20 cellular contexts compared by ENCODE assay signal in genomic region chr6:38755874-38756273, GRCh38. TPM values are rescaled to one million over a fixed set of nuclear protein-coding genes. Genes with fewer than 3 reads are reported as not detected.
DNase-seq lines count a peak whose midpoint lies in the region; ATAC-seq and TF ChIP-seq lines count a peak whose summit lies in the region.
"Had no signal": no experiment of that assay in that cellular context is flagged by ENCODE, and none has a peak within 500 bp of the region (broad histone marks: within the 10 kb centered on the region; RNA-seq: fewer than 3 reads in every experiment).

No MANE protein-coding gene starts in this region.

- no peaks in the 10 kb centered on the region for H3K27me3 ChIP-seq in breast epithelium
- no peaks in the 10 kb centered on the region for H3K27me3 ChIP-seq in Karpas-422 (ENCODE audit: low read length)
- H3K27me3 ChIP-seq: neutrophil, SJCRH30 had no signal

- DNase-seq in MCF 10A (ENCODE audit: unreplicated experiment) (peak; percentile 56), breast epithelium (ENCODE audit: low spot score in 2 of 2) (no peak), kidney glomerular epithelial cell (lab: John Stamatoyannopoulos, UW) (peak; percentile 87), ACHN (no peak), Karpas-422 (no peak), endothelial cell (ENCODE audit: low spot score) (no peak)
- DNase-seq: activated CD8-positive, alpha-beta memory T cell treated with anti-CD3 and anti-CD28 coated beads, Interleukin-2, amount 10 ng/mL, durations not matched to agents 7 days and 5 days; HFFc6; MG63; NCI-H1694 treated with DMSO at 0.1 percent for 48 hours; NCI-H446; SJCRH30; stimulated activated CD4-positive, alpha-beta T cell treated with anti-CD3 and anti-CD28 coated beads, Interleukin-1b, Interleukin-23, amount 100 ng/mL, for 48 hours; T-helper 2 cell had no signal

- no peaks in the 10 kb centered on the region for H3K9me2 ChIP-seq in Karpas-422 (replicated peaks; ENCODE audit: insufficient read depth, low read length)

- H3K36me3 Mint-ChIP-seq in MCF 10A (ENCODE audit: insufficient read depth, unreplicated experiment) (no peaks in the 10 kb centered on the region), endothelial cell (ENCODE audit: low read depth, unreplicated experiment) (no peaks in the 10 kb centered on the region)
- H3K36me3 Mint-ChIP-seq in activated naive CD8-positive, alpha-beta T cell: no peaks in the 10 kb centered on the region

- H3K4me3 Mint-ChIP-seq in MCF 10A (ENCODE audit: unreplicated experiment) (no peak overlapping the region), endothelial cell (ENCODE audit: unreplicated experiment) (no peak overlapping the region)
- H3K4me3 Mint-ChIP-seq in activated naive CD8-positive, alpha-beta T cell: no peak overlapping the region
- H3K4me3 Mint-ChIP-seq: activated CD8-positive, alpha-beta memory T cell treated with anti-CD3 and anti-CD28 coated beads, Interleukin-2, amount 10 ng/mL, durations not matched to agents 7 days and 5 days; HFFc6 had no signal

- H3K4me3 ChIP-seq in breast epithelium: no peak overlapping the region
- no peak overlapping the region for H3K4me3 ChIP-seq in Karpas-422 (ENCODE audit: low read length)
- H3K4me3 ChIP-seq: GM12878, MG63, SJCRH30 had no signal

- intact Hi-C loops in MCF 10A (cut with micrococcal nuclease): no loop called here
- intact Hi-C loops in breast epithelium (cut with DNase I; ENCODE audit: low total_unique reads): no loop called here

- CTCF ChIA-PET in MCF 10A (lab: Yijun Ruan, JAX): no interaction called here

- POLR2A ChIA-PET in MCF 10A (lab: Yijun Ruan, JAX): interaction anchor here (1.4 kb wide), 1 partner anchor 53 kb away, joined by 6 read pairs; the partner anchor contains the start of gene GLO1

- H3K36me3 ChIP-seq in breast epithelium (no peaks in the 10 kb centered on the region), Karpas-422 (ENCODE audit: insufficient read depth, low read length) (no peaks in the 10 kb centered on the region)
- H3K36me3 ChIP-seq: MG63, neutrophil, SJCRH30 had no signal

- no TSS peak for BruUV-seq in MCF 10A (replicated peaks; lab: Mats Ljungman, UMichigan)

- H3K9me3 ChIP-seq in breast epithelium (no peaks in the 10 kb centered on the region), Karpas-422 (ENCODE audit: low read length) (no peaks in the 10 kb centered on the region)
- H3K9me3 ChIP-seq: MG63, neutrophil, SJCRH30 had no signal

- no peak for TF ChIP-seq POLR2A in breast epithelium (IDR thresholded peaks at IDR 0.05)

- ATAC-seq in HG03095 (IDR thresholded peaks at IDR 0.05; ENCODE audit: unreplicated experiment): no peak
- ATAC-seq: activated CD8-positive, alpha-beta memory T cell treated with anti-CD3 and anti-CD28 coated beads, Interleukin-2, amount 10 ng/mL, durations not matched to agents 7 days and 5 days; GM12878; sciatic nerve had no signal

- H3K4me1 ChIP-seq in breast epithelium: peaks cover 0 to 4% of the 10 kb centered on the region in 2 donors
- H3K4me1 ChIP-seq in Karpas-422 (ENCODE audit: low read length): no peaks in the 10 kb centered on the region
- H3K4me1 ChIP-seq: SJCRH30 had no signal

- H3K79me2 ChIP-seq in Karpas-422 (ENCODE audit: low read length): no peaks in the 10 kb centered on the region

- in situ Hi-C loops in ACHN (cut with HindIII; ENCODE audit: low pct_ligation_motif_present, low pct_unique_long_range_greater_than_20kb, low sequenced_read_pairs): no loop called here

- no peak for TF ChIP-seq CTCF in MCF 10A (IDR thresholded peaks at IDR 0.05; ENCODE audit: unreplicated experiment)
- TF ChIP-seq CTCF in breast epithelium (IDR thresholded peaks at IDR 0.05): no peak
- no peak for TF ChIP-seq CTCF in endothelial cell (IDR thresholded peaks at IDR 0.05; ENCODE audit: unreplicated experiment)

- H3K27ac Mint-ChIP-seq in MCF 10A (ENCODE audit: low read depth, unreplicated experiment): peak overlapping the region; percentile 70
- peak overlapping the region; percentile 87 for H3K27ac Mint-ChIP-seq in activated naive CD8-positive, alpha-beta T cell
- no peak overlapping the region for H3K27ac Mint-ChIP-seq in endothelial cell (ENCODE audit: unreplicated experiment)
- H3K27ac Mint-ChIP-seq: activated CD8-positive, alpha-beta memory T cell treated with anti-CD3 and anti-CD28 coated beads, Interleukin-2, amount 10 ng/mL, durations not matched to agents 7 days and 5 days; HFFc6 had no signal

- H3K4me2 ChIP-seq in Karpas-422 (ENCODE audit: low read depth, low read length, poor library complexity, severe bottlenecking): no peak overlapping the region

- H3K4me1 Mint-ChIP-seq in MCF 10A (ENCODE audit: insufficient read depth, unreplicated experiment) (peaks cover 16% of the 10 kb centered on the region), endothelial cell (ENCODE audit: unreplicated experiment) (peaks cover 2% of the 10 kb centered on the region)
- peaks cover 15% of the 10 kb centered on the region for H3K4me1 Mint-ChIP-seq in activated naive CD8-positive, alpha-beta T cell (ENCODE audit: low read depth)

- H3K9me3 Mint-ChIP-seq in MCF 10A (ENCODE audit: unreplicated experiment) (peaks cover 12% of the 10 kb centered on the region), endothelial cell (ENCODE audit: unreplicated experiment) (no peaks in the 10 kb centered on the region)
- peaks cover 7% of the 10 kb centered on the region for H3K9me3 Mint-ChIP-seq in activated naive CD8-positive, alpha-beta T cell (ENCODE audit: low read depth)
- H3K9me3 Mint-ChIP-seq: HFFc6 had no signal

- H3K27ac ChIP-seq in breast epithelium (peak overlapping the region in 1 of 2 donors; percentile 49), Karpas-422 (ENCODE audit: low read length) (no peak overlapping the region)
- H3K27ac ChIP-seq: neutrophil, SJCRH30 had no signal

- H3K27me3 Mint-ChIP-seq in MCF 10A (ENCODE audit: insufficient read depth, unreplicated experiment) (no peaks in the 10 kb centered on the region), endothelial cell (ENCODE audit: unreplicated experiment) (no peaks in the 10 kb centered on the region)
- H3K27me3 Mint-ChIP-seq in activated naive CD8-positive, alpha-beta T cell: peaks cover 1% of the 10 kb centered on the region
- H3K27me3 Mint-ChIP-seq: activated CD8-positive, alpha-beta memory T cell treated with anti-CD3 and anti-CD28 coated beads, Interleukin-2, amount 10 ng/mL, durations not matched to agents 7 days and 5 days had no signal

- no peak overlapping the region for H3K9ac ChIP-seq in Karpas-422 (ENCODE audit: low read length)

- no peak overlapping the region for H2AFZ ChIP-seq in Karpas-422 (ENCODE audit: low read length)

- no peaks in the 10 kb centered on the region for H4K20me1 ChIP-seq in Karpas-422 (ENCODE audit: insufficient read depth, low read depth, low read length)

RNA-seq across cellular contexts. Expression of gene DNAH8, which starts 40.8 kb away (rescaled TPM):
- total RNA-seq in MCF 10A (2022) (not detected in 2 replicates), breast epithelium (under 1 TPM in 2 of 3 donors, not detected in 1; under 0.01 TPM), endothelial cell (ENCODE audit: unreplicated experiment) (0.05 TPM)
- not detected in 2 replicates for total RNA-seq in Karpas-422 (2014; rRNA removed; shearing (Covaris generic); ENCODE audit: low replicate concordance)
- total RNA-seq: HFFc6, subcutaneous adipose tissue had no signal

RNA-seq across cellular contexts. Expression of gene GLO1, which starts 52.9 kb away (rescaled TPM):
- total RNA-seq in MCF 10A (2022): 66.7 and 72.2 TPM in 2 replicates
- 100 to 1,000 TPM in 1 of 3 donors, 10 to 100 TPM in 2; 59.0 to 113 (median 79.3) TPM for total RNA-seq in breast epithelium
- 93.7 and 199 TPM in 2 replicates for total RNA-seq in Karpas-422 (2014; rRNA removed; shearing (Covaris generic); ENCODE audit: low replicate concordance)
- 83.6 TPM for total RNA-seq in endothelial cell (ENCODE audit: unreplicated experiment)

Comparison
In these comparisons a context has a peak if more than half of its experiments do, and no peak if none do; other contexts are left out.
1. DNase-seq: peak in MCF 10A (single experiment) and kidney glomerular epithelial cell (single experiment); none in breast epithelium (0 of 2), ACHN (single experiment), Karpas-422 (single experiment) and endothelial cell (single experiment).